8 cellular contexts compared by ENCODE assay signal in the genomic region with DNA sequence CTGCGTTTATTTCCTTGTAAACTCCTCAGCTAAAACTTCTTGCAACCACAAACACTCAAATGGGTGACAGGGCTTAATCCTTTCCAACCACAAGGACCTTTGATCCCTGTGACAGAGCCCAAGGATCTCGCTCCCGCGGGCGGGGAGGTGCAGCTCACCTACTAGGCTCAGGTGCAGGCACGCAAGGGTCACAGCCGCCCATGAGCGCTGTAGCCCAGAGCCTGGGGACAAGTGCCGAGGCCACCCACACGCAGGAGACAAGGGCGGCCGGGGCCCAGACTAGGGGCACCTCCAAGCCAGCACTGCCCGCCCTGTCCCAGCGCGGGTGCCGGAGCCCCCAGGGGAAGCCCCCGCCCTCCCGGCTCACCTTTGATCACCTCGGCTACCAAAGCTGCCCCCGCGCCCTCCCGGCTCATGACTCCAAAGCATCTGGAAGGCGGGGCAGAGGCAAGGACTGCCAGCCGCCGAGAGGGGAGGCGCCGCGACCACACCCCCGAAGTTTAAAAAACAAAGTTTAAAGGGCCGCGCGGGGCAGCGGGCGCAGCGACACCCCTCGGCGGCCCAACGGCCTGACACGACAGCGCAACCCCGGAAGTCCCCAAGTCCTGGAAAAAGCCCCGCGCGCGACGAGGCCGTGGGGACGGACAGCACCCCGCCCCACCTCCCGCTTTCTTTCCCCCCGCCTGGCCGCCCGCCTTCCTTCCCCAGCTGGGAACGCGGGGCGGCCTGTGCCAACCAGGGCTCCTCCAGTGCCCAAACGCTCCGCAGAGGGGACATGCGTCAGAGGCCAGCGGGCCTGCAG. TPM values are rescaled to one million over a fixed set of nuclear protein-coding genes. Genes with fewer than 3 reads are reported as not detected.
DNase-seq lines count a peak whose midpoint lies in the region; ATAC-seq and TF ChIP-seq lines count a peak whose summit lies in the region.

No MANE protein-coding gene starts in this region.

- DNase-seq in G401 (ENCODE audit: low spot score) (peak; percentile 40), LHCN-M2 (ENCODE audit: low read depth) (peak; percentile 54), kidney epithelial cell (ENCODE audit: low read depth) (no peak), NCI-H446 treated with DMSO at 0.1 percent for 48 hours (lab: John Stamatoyannopoulos, UW) (no peak)
- DNase-seq in activated CD4-positive, alpha-beta T cell treated with anti-CD3 and anti-CD28 coated beads for 1 hour = peak; percentile 65
- DNase-seq in central memory CD8-positive, alpha-beta T cell (ENCODE audit: low spot score in 2 of 2) = peak; percentile 60 to 64
- peak; percentile 80 for DNase-seq in stimulated activated CD4-positive, alpha-beta T cell treated with anti-CD3 and anti-CD28 coated beads, Interleukin-15, amount 100 ng/mL, for 24 hours

- peak overlapping the region; percentile 79 for H3K27ac Mint-ChIP-seq in central memory CD8-positive, alpha-beta T cell (ENCODE audit: low read depth)

- no peaks in the 10 kb centered on the region for H3K27me3 Mint-ChIP-seq in central memory CD8-positive, alpha-beta T cell

- no peaks in the 10 kb centered on the region for H3K36me3 ChIP-seq in kidney epithelial cell (ENCODE audit: control insufficient read depth, insufficient read depth, low read length)

- H3K4me3 Mint-ChIP-seq in central memory CD8-positive, alpha-beta T cell = peak overlapping the region; percentile 87

- H3K4me3 ChIP-seq in kidney epithelial cell (ENCODE audit: low read depth, low read length) = peak overlapping the region; percentile 71

- peaks cover 25% of the 10 kb centered on the region for H3K4me1 Mint-ChIP-seq in central memory CD8-positive, alpha-beta T cell

- in situ Hi-C loops in G401 (cut with HindIII; ENCODE audit: low sequenced_read_pairs) = no loop called here

- peaks cover 8% of the 10 kb centered on the region for H3K36me3 Mint-ChIP-seq in central memory CD8-positive, alpha-beta T cell (ENCODE audit: insufficient read depth)

- H3K27me3 ChIP-seq in kidney epithelial cell (ENCODE audit: control insufficient read depth, insufficient read depth, low read length) = no peaks in the 10 kb centered on the region

- TF ChIP-seq CTCF in kidney epithelial cell (IDR thresholded peaks at IDR 0.05; ENCODE audit: insufficient read depth, low read length, poor library complexity, severe bottlenecking) = peak; percentile 55

- ATAC-seq in GM21723 (IDR thresholded peaks at IDR 0.05; ENCODE audit: unreplicated experiment) = peak; percentile 87
- ATAC-seq in central memory CD8-positive, alpha-beta T cell (replicated peaks; ENCODE audit: extremely low read depth, poor library complexity, severe bottlenecking) = peak; percentile 88

- no peaks in the 10 kb centered on the region for H3K9me3 Mint-ChIP-seq in central memory CD8-positive, alpha-beta T cell

RNA-seq across cellular contexts. Expression of gene CDC14B, which starts 53.0 kb away (rescaled TPM):
- total RNA-seq in G401 (2014; rRNA removed; shearing (Covaris generic)) = 20.1 and 23.5 TPM in 2 replicates
- total RNA-seq in LHCN-M2 (2014; rRNA removed) (10.8 and 12.6 TPM in 2 replicates), kidney epithelial cell (14.2 and 25.5 TPM in 2 replicates)
- polyA plus RNA-seq in LHCN-M2 (2012) = 4.8 TPM

Comparison
In these comparisons a context has a peak if more than half of its experiments do, and no peak if none do; other contexts are left out.
1. DNase-seq: peak in G401 (single experiment), LHCN-M2 (single experiment), activated CD4-positive, alpha-beta T cell treated with anti-CD3 and anti-CD28 coated beads for 1 hour (single experiment), central memory CD8-positive, alpha-beta T cell (2 of 2) and stimulated activated CD4-positive, alpha-beta T cell treated with anti-CD3 and anti-CD28 coated beads, Interleukin-15, amount 100 ng/mL, for 24 hours (single experiment); none in kidney epithelial cell (single experiment) and NCI-H446 treated with DMSO at 0.1 percent for 48 hours (single experiment).